ENCODE assay signal across 1 cellular context in the genomic region with DNA sequence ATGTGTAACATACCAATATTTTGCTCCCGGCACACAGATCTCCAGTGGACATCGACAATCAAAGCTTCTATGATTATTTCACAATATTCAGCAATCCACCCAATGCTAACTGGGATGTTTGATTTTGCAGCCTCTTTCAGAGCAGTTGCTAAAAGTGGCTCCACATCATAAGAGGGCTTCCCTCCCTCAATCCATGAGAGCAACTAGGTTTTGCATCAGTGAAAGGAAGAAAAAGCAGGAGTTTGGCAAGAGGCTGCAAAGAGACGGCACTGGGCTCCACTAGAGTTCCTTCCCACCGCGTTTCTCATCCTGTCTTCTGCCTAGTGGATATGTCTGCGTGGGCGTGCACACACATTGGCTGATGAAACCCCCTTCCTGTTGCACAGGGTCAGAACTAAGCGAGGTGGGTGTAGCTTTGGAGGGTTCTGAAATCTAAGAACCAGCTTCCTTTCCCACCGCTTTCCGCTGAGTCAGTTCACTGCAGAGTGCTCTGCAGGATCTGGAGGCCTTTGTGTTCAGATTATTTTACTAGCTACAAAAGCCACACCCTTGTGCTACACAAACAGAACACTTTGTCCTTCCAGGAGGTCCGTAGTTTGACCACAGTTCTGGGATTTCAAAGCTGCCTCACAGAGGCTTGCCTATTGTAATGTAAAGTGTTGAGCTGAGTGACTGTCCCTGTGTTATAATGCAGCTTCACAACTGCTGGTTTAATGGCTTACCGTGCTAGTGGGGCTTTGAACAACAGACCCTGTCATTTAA.
TF ChIP-seq lines count a peak whose summit lies in the region.

No MANE protein-coding gene starts in this region.

TF ChIP-seq in K562, 482 proteins besides CTCF, POLR2A, EP300 and RAD21 (continued from another document and continues in another):
- no peak for TF ChIP-seq ZNF282 (CRISPR knock-in tag; IDR thresholded peaks at IDR 0.05)
- TF ChIP-seq ZBTB1 (CRISPR knock-in tag; IDR thresholded peaks at IDR 0.05; ENCODE audit: borderline replicate concordance, low read depth), result no peak
- TF ChIP-seq RFX1 (IDR thresholded peaks at IDR 0.05), result no peak
- TF ChIP-seq IRF2 (CRISPR knock-in tag; IDR thresholded peaks at IDR 0.05), result no peak
- no peak; the same call in 1 of the 2 replicates for TF ChIP-seq SP1 (CRISPR knock-in tag; IDR thresholded peaks at IDR 0.05)
- TF ChIP-seq, protein P1, sequence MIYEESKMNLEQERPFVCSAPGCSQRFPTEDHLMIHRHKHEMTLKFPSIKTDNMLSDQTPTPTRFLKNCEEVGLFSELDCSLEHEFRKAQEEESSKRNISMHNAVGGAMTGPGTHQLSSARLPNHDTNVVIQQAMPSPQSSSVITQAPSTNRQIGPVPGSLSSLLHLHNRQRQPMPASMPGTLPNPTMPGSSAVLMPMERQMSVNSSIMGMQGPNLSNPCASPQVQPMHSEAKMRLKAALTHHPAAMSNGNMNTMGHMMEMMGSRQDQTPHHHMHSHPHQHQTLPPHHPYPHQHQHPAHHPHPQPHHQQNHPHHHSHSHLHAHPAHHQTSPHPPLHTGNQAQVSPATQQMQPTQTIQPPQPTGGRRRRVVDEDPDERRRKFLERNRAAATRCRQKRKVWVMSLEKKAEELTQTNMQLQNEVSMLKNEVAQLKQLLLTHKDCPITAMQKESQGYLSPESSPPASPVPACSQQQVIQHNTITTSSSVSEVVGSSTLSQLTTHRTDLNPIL (CRISPR knock-in tag; IDR thresholded peaks at IDR 0.05), result no peak
- no peak for TF ChIP-seq HNRNPLL (IDR thresholded peaks at IDR 0.05; ENCODE audit: low read depth, low read length, poor library complexity, severe bottlenecking)
- TF ChIP-seq, protein P2, sequence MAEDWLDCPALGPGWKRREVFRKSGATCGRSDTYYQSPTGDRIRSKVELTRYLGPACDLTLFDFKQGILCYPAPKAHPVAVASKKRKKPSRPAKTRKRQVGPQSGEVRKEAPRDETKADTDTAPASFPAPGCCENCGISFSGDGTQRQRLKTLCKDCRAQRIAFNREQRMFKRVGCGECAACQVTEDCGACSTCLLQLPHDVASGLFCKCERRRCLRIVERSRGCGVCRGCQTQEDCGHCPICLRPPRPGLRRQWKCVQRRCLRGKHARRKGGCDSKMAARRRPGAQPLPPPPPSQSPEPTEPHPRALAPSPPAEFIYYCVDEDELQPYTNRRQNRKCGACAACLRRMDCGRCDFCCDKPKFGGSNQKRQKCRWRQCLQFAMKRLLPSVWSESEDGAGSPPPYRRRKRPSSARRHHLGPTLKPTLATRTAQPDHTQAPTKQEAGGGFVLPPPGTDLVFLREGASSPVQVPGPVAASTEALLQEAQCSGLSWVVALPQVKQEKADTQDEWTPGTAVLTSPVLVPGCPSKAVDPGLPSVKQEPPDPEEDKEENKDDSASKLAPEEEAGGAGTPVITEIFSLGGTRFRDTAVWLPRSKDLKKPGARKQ (CRISPR knock-in tag; IDR thresholded peaks at IDR 0.05), result no peak
- no peak for TF ChIP-seq ZBTB8A (IDR thresholded peaks at IDR 0.05; ENCODE audit: partially characterized antibody)
- peak in 1 of 2 experiments; percentile 44; a peak in 1 of 4 replicates for TF ChIP-seq SRF (CRISPR knock-in tag; IDR thresholded peaks at IDR 0.05)
- no peak for TF ChIP-seq PCBP2 (IDR thresholded peaks at IDR 0.05; ENCODE audit: low read depth, low read length, poor library complexity, severe bottlenecking)
- no peak for TF ChIP-seq NFATC3 (IDR thresholded peaks at IDR 0.05)
- TF ChIP-seq FOXJ2 (tag; IDR thresholded peaks at IDR 0.05), result no peak
- TF ChIP-seq, protein P3, sequence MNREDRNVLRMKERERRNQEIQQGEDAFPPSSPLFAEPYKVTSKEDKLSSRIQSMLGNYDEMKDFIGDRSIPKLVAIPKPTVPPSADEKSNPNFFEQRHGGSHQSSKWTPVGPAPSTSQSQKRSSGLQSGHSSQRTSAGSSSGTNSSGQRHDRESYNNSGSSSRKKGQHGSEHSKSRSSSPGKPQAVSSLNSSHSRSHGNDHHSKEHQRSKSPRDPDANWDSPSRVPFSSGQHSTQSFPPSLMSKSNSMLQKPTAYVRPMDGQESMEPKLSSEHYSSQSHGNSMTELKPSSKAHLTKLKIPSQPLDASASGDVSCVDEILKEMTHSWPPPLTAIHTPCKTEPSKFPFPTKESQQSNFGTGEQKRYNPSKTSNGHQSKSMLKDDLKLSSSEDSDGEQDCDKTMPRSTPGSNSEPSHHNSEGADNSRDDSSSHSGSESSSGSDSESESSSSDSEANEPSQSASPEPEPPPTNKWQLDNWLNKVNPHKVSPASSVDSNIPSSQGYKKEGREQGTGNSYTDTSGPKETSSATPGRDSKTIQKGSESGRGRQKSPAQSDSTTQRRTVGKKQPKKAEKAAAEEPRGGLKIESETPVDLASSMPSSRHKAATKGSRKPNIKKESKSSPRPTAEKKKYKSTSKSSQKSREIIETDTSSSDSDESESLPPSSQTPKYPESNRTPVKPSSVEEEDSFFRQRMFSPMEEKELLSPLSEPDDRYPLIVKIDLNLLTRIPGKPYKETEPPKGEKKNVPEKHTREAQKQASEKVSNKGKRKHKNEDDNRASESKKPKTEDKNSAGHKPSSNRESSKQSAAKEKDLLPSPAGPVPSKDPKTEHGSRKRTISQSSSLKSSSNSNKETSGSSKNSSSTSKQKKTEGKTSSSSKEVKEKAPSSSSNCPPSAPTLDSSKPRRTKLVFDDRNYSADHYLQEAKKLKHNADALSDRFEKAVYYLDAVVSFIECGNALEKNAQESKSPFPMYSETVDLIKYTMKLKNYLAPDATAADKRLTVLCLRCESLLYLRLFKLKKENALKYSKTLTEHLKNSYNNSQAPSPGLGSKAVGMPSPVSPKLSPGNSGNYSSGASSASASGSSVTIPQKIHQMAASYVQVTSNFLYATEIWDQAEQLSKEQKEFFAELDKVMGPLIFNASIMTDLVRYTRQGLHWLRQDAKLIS (CRISPR knock-in tag; IDR thresholded peaks at IDR 0.05), result peak; percentile 83; the same call in 1 of the 2 replicates
- no peak for TF ChIP-seq ZNF77 (CRISPR knock-in tag; IDR thresholded peaks at IDR 0.05)
- TF ChIP-seq, protein P4, sequence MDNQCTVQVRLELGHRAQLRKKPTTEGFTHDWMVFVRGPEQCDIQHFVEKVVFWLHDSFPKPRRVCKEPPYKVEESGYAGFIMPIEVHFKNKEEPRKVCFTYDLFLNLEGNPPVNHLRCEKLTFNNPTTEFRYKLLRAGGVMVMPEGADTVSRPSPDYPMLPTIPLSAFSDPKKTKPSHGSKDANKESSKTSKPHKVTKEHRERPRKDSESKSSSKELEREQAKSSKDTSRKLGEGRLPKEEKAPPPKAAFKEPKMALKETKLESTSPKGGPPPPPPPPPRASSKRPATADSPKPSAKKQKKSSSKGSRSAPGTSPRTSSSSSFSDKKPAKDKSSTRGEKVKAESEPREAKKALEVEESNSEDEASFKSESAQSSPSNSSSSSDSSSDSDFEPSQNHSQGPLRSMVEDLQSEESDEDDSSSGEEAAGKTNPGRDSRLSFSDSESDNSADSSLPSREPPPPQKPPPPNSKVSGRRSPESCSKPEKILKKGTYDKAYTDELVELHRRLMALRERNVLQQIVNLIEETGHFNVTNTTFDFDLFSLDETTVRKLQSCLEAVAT (IDR thresholded peaks at IDR 0.05), result peak; percentile 96 to 97
- no peak for TF ChIP-seq MECOM (CRISPR knock-in tag; IDR thresholded peaks at IDR 0.05)
- TF ChIP-seq RBM22 (IDR thresholded peaks at IDR 0.05; ENCODE audit: low read depth, low read length, poor library complexity, severe bottlenecking), result no peak
- TF ChIP-seq GTF2F1 (IDR thresholded peaks at IDR 0.05; ENCODE audit: low read depth, low read length), result peak; percentile 52; the same call in 1 of the 2 replicates
- TF ChIP-seq, protein P5, sequence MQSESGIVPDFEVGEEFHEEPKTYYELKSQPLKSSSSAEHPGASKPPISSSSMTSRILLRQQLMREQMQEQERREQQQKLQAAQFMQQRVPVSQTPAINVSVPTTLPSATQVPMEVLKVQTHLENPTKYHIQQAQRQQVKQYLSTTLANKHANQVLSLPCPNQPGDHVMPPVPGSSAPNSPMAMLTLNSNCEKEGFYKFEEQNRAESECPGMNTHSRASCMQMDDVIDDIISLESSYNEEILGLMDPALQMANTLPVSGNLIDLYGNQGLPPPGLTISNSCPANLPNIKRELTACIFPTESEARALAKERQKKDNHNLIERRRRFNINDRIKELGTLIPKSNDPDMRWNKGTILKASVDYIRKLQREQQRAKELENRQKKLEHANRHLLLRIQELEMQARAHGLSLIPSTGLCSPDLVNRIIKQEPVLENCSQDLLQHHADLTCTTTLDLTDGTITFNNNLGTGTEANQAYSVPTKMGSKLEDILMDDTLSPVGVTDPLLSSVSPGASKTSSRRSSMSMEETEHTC (IDR thresholded peaks at IDR 0.05), result no peak
- TF ChIP-seq POLR3G (IDR thresholded peaks at IDR 0.05; ENCODE audit: extremely low read depth, insufficient read length, insufficient replicate concordance), result no peak
- peak; percentile 97 for TF ChIP-seq CBX1 (IDR thresholded peaks at IDR 0.05; ENCODE audit: low read depth)
- peak; percentile 51; the same call in 1 of the 2 replicates for TF ChIP-seq LEF1 (IDR thresholded peaks at IDR 0.05)
- no peak for TF ChIP-seq ARHGAP35 (IDR thresholded peaks at IDR 0.05; ENCODE audit: partially characterized antibody)
- peak; percentile 67 for TF ChIP-seq NUFIP1 (IDR thresholded peaks at IDR 0.05; ENCODE audit: partially characterized antibody)
- TF ChIP-seq ZNF316 (IDR thresholded peaks at IDR 0.05), result peak; percentile 99
- TF ChIP-seq MTA2 (IDR thresholded peaks at IDR 0.05; ENCODE audit: low read depth), result peak; percentile 75
- no peak for TF ChIP-seq ZNF699 (CRISPR knock-in tag; IDR thresholded peaks at IDR 0.05; ENCODE audit: insufficient replicate concordance)
- peak; percentile 91 for TF ChIP-seq EP400 (IDR thresholded peaks at IDR 0.05)
- no peak for TF ChIP-seq CBX8 (IDR thresholded peaks at IDR 0.05; ENCODE audit: borderline replicate concordance, extremely low read depth, low read depth, low read length, poor library complexity, severe bottlenecking)
- no peak; the same call in 1 of the 2 replicates for TF ChIP-seq SMAD3 (CRISPR knock-in tag; conservative IDR thresholded peaks at IDR 0.05)
- peak; percentile 95 for TF ChIP-seq SOX6 (IDR thresholded peaks at IDR 0.05)
- TF ChIP-seq DACH1 (IDR thresholded peaks at IDR 0.05; ENCODE audit: partially characterized antibody), result no peak
- TF ChIP-seq GATAD2B (IDR thresholded peaks at IDR 0.05; ENCODE audit: borderline replicate concordance), result peak; percentile 99
- peak; percentile 63 for TF ChIP-seq NFIC (IDR thresholded peaks at IDR 0.05)
- TF ChIP-seq MIER1 (IDR thresholded peaks at IDR 0.05; ENCODE audit: low read depth), result no peak; the same call in 1 of the 2 replicates
- TF ChIP-seq TCF7L2 (IDR thresholded peaks at IDR 0.05; ENCODE audit: low read depth, low read length), result peak; percentile 37; the same call in 1 of the 2 replicates
- TF ChIP-seq PTRF (tag; IDR thresholded peaks at IDR 0.05), result 0 out of 2 replicates have a peak, but pooled peaks have one; percentile 12
- TF ChIP-seq HDAC3 (IDR thresholded peaks at IDR 0.05; ENCODE audit: borderline replicate concordance, partially characterized antibody), result peak; percentile 78
- TF ChIP-seq YY1 (IDR thresholded peaks at IDR 0.05; ENCODE audit: borderline replicate concordance in 1 of 3, control insufficient read depth in 1 of 3, extremely low read depth in 1 of 3, insufficient read depth in 3 of 3, insufficient read length in 1 of 3, insufficient replicate concordance in 2 of 3, low read depth in 1 of 3, low read length in 2 of 3), result peak in 1 of 3 experiments; percentile 22
- TF ChIP-seq GABPA (tag; conservative IDR thresholded peaks at IDR 0.05; ENCODE audit: low read depth), result peak; percentile 65
- TF ChIP-seq, protein P6, sequence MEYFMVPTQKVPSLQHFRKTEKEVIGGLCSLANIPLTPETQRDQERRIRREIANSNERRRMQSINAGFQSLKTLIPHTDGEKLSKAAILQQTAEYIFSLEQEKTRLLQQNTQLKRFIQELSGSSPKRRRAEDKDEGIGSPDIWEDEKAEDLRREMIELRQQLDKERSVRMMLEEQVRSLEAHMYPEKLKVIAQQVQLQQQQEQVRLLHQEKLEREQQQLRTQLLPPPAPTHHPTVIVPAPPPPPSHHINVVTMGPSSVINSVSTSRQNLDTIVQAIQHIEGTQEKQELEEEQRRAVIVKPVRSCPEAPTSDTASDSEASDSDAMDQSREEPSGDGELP (CRISPR knock-in tag; IDR thresholded peaks at IDR 0.05; ENCODE audit: borderline replicate concordance), result peak; percentile 67; the same call in 1 of the 2 replicates
- peak; percentile 84 for TF ChIP-seq DPF2 (IDR thresholded peaks at IDR 0.05)
- TF ChIP-seq WHSC1 (IDR thresholded peaks at IDR 0.05; ENCODE audit: low read length), result no peak
- TF ChIP-seq ILK (tag; IDR thresholded peaks at IDR 0.05; ENCODE audit: borderline replicate concordance, low read depth), result no peak
- TF ChIP-seq RBBP5 (IDR thresholded peaks at IDR 0.05; ENCODE audit: borderline replicate concordance, insufficient read depth, low read length, poor library complexity, severe bottlenecking), result peak; percentile 59
- no peak for TF ChIP-seq PCBP1 (IDR thresholded peaks at IDR 0.05; ENCODE audit: low read depth, low read length, poor library complexity, severe bottlenecking)
- peak in 1 of 2 experiments; percentile 59; a peak in 1 of 3 replicates for TF ChIP-seq CBX3 (IDR thresholded peaks at IDR 0.05; ENCODE audit: borderline replicate concordance in 1 of 2, low read length in 2 of 2)
- peak; percentile 13; the same call in 1 of the 2 replicates for TF ChIP-seq CC2D1A (IDR thresholded peaks at IDR 0.05)
- TF ChIP-seq, protein P7, sequence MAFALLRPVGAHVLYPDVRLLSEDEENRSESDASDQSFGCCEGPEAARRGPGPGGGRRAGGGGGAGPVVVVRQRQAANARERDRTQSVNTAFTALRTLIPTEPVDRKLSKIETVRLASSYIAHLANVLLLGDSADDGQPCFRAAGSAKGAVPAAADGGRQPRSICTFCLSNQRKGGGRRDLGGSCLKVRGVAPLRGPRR (CRISPR knock-in tag; IDR thresholded peaks at IDR 0.05), result 0 out of 2 replicates have a peak, but pooled peaks have one; percentile 11
- TF ChIP-seq, protein P8, sequence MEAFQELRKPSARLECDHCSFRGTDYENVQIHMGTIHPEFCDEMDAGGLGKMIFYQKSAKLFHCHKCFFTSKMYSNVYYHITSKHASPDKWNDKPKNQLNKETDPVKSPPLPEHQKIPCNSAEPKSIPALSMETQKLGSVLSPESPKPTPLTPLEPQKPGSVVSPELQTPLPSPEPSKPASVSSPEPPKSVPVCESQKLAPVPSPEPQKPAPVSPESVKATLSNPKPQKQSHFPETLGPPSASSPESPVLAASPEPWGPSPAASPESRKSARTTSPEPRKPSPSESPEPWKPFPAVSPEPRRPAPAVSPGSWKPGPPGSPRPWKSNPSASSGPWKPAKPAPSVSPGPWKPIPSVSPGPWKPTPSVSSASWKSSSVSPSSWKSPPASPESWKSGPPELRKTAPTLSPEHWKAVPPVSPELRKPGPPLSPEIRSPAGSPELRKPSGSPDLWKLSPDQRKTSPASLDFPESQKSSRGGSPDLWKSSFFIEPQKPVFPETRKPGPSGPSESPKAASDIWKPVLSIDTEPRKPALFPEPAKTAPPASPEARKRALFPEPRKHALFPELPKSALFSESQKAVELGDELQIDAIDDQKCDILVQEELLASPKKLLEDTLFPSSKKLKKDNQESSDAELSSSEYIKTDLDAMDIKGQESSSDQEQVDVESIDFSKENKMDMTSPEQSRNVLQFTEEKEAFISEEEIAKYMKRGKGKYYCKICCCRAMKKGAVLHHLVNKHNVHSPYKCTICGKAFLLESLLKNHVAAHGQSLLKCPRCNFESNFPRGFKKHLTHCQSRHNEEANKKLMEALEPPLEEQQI (IDR thresholded peaks at IDR 0.05), result peak; percentile 82; the same call in 1 of the 2 replicates
- TF ChIP-seq SNIP1 (IDR thresholded peaks at IDR 0.05; ENCODE audit: low read depth), result no peak
